In genomic region chr2:85433511-85434089, GRCh38 we compare ENCODE assay signal across 8 cellular contexts. TPM values are rescaled to one million over a fixed set of nuclear protein-coding genes. Genes with fewer than 3 reads are reported as not detected.
DNase-seq lines count a peak whose midpoint lies in the region; TF ChIP-seq lines count a peak whose summit lies in the region.

No MANE protein-coding gene starts in this region.

- peaks cover 12 to 16% (median 12%) of the 10 kb centered on the region in 3 donors for H3K4me1 Mint-ChIP-seq in CD8-positive, alpha-beta memory T cell

- H3K4me3 ChIP-seq in skeletal muscle tissue (ENCODE audit: low read length in 3 of 3) = no peak overlapping the region
- H3K4me3 ChIP-seq in CD8-positive, alpha-beta memory T cell (ENCODE audit: low read length) = no peak overlapping the region

- H3K9me3 ChIP-seq in skeletal muscle tissue (ENCODE audit: control insufficient read depth in 3 of 3, low read length in 3 of 3) = no peaks in the 10 kb centered on the region
- H3K9me3 ChIP-seq in CD8-positive, alpha-beta memory T cell (ENCODE audit: low read length) = no peaks in the 10 kb centered on the region

- peak overlapping the region; percentile 94 for H3K27ac ChIP-seq in angular gyrus (ENCODE audit: low read depth, low read length)
- H3K27ac ChIP-seq in skeletal muscle tissue (ENCODE audit: low read depth, low read length) = peak overlapping the region; percentile 65
- H3K27ac ChIP-seq in CD8-positive, alpha-beta memory T cell (ENCODE audit: low read depth, low read length) = no peak overlapping the region

- DNase-seq in HS-27A (ENCODE audit: low read depth) (peak; percentile 90), hippocampal formation (lab: John Stamatoyannopoulos, UW) (peak; percentile 89 to 91), NOMO-1 treated with dmso at 0.1 percent for 144 hours (lab: John Stamatoyannopoulos, UW; ENCODE audit: unreplicated experiment) (no peak), HEK293T (ENCODE audit: extremely low spot score) (no peak)
- DNase-seq in CD8-positive, alpha-beta memory T cell = no peak
- DNase-seq in activated naive CD4-positive, alpha-beta T cell treated with anti-CD3 and anti-CD28 coated beads, Interleukin-2, amount 50 U/mL, for 16 hours = no peak

- no peaks in the 10 kb centered on the region for H3K36me3 ChIP-seq in skeletal muscle tissue (ENCODE audit: control insufficient read depth in 3 of 3, insufficient read depth in 3 of 3, low read length in 3 of 3)
- no peaks in the 10 kb centered on the region for H3K36me3 ChIP-seq in CD8-positive, alpha-beta memory T cell (ENCODE audit: insufficient read depth, low read length)

- no peak overlapping the region for H3K4me3 Mint-ChIP-seq in CD8-positive, alpha-beta memory T cell

- H3K4me1 ChIP-seq in skeletal muscle tissue (ENCODE audit: control insufficient read depth in 3 of 3, insufficient read depth in 3 of 3, low read length in 3 of 3) = peaks cover 32 to 47% (median 36%) of the 10 kb centered on the region in 3 donors
- peaks cover 12% of the 10 kb centered on the region for H3K4me1 ChIP-seq in CD8-positive, alpha-beta memory T cell (ENCODE audit: insufficient read depth, low read length)

- H3K27me3 Mint-ChIP-seq in CD8-positive, alpha-beta memory T cell = no peaks in the 10 kb centered on the region

- no peaks in the 10 kb centered on the region for H3K27me3 ChIP-seq in skeletal muscle tissue (ENCODE audit: control insufficient read depth in 3 of 3, insufficient read depth in 3 of 3, low read length in 3 of 3)
- H3K27me3 ChIP-seq in CD8-positive, alpha-beta memory T cell (ENCODE audit: insufficient read depth, low read length, poor library complexity, severe bottlenecking) = no peaks in the 10 kb centered on the region

- H3K9me3 Mint-ChIP-seq in CD8-positive, alpha-beta memory T cell = no peaks in the 10 kb centered on the region

- POLR2A ChIA-PET in CD8-positive, alpha-beta memory T cell (lab: Charles Lee) = interaction anchor here (0.7 kb wide), 1 partner anchor 154 kb away, joined by 3 read pairs; no protein-coding TSS in a partner anchor
- POLR2A ChIA-PET in HEK293T (lab: Yijun Ruan, JAX) = interaction anchor here (0.7 to 1.9 kb wide), 4 partner anchors 11 to 178 kb away, joined by 3 to 6 read pairs (median 4); partner anchors contain the start of gene C2orf68

- H3K27ac Mint-ChIP-seq in CD8-positive, alpha-beta memory T cell = peak overlapping the region in 1 of 8 donors; percentile 47

- CTCF ChIA-PET in CD8-positive, alpha-beta memory T cell (lab: Charles Lee) = interaction anchor here (1.2 kb wide), 1 partner anchor 14 kb away, joined by 3 read pairs; no protein-coding TSS in a partner anchor
- CTCF ChIA-PET in HEK293T (lab: Yijun Ruan, JAX) = interaction anchor here (0.6 kb wide), 1 partner anchor 29 kb away, joined by 3 read pairs; no protein-coding TSS in a partner anchor

- H3K9ac ChIP-seq in skeletal muscle tissue (ENCODE audit: low read depth in 1 of 3, low read length in 3 of 3) = peak overlapping the region in 1 of 3 donors; percentile 62

- H3K36me3 Mint-ChIP-seq in CD8-positive, alpha-beta memory T cell = no peaks in the 10 kb centered on the region

TF ChIP-seq in HEK293T, 16 proteins besides CTCF, POLR2A, EP300 and RAD21:
- no peak for TF ChIP-seq FOXM1 (IDR thresholded peaks at IDR 0.05; ENCODE audit: borderline replicate concordance)
- TF ChIP-seq BHLHE40 (IDR thresholded peaks at IDR 0.05; ENCODE audit: borderline replicate concordance) = no peak
- TF ChIP-seq TARDBP (IDR thresholded peaks at IDR 0.05) = no peak
- TF ChIP-seq FOXA1 (IDR thresholded peaks at IDR 0.05) = no peak
- no peak for TF ChIP-seq ZNF384 (IDR thresholded peaks at IDR 0.05)
- no peak for TF ChIP-seq LEF1 (IDR thresholded peaks at IDR 0.05; ENCODE audit: borderline replicate concordance)
- TF ChIP-seq SP1 (IDR thresholded peaks at IDR 0.05) = no peak
- no peak for TF ChIP-seq NFRKB (IDR thresholded peaks at IDR 0.05)
- no peak for TF ChIP-seq HDGF (IDR thresholded peaks at IDR 0.05; ENCODE audit: borderline replicate concordance)

RNA-seq across cellular contexts. Expression of gene SH2D6, which starts 15.1 kb away (rescaled TPM):
- total RNA-seq in skeletal muscle tissue = not detected
- 1 to 10 TPM in 1 of 2 experiments, under 1 TPM in 1; 0.63 to 1.4 TPM for total RNA-seq in CD8-positive, alpha-beta memory T cell
- polyA plus RNA-seq in CD8-positive, alpha-beta memory T cell = not detected

RNA-seq across cellular contexts. Expression of gene CAPG, which starts 23.4 kb away (rescaled TPM):
- total RNA-seq in skeletal muscle tissue = 22.4 TPM
- 10 to 100 TPM; 22.3 to 22.8 TPM for total RNA-seq in CD8-positive, alpha-beta memory T cell
- polyA plus RNA-seq in CD8-positive, alpha-beta memory T cell = 36.0 TPM

Comparison
In these comparisons a context has a peak if more than half of its experiments do, and no peak if none do; other contexts are left out.
1. DNase-seq: peak in HS-27A (single experiment) and hippocampal formation (2 of 2); none in CD8-positive, alpha-beta memory T cell (0 of 5), NOMO-1 treated with dmso at 0.1 percent for 144 hours (single experiment), activated naive CD4-positive, alpha-beta T cell treated with anti-CD3 and anti-CD28 coated beads, Interleukin-2, amount 50 U/mL, for 16 hours (single experiment) and HEK293T (single experiment).